1 cellular context compared by ENCODE assay signal in genomic region chr17:72877348-72877747, GRCh38.
TF ChIP-seq lines count a peak whose summit lies in the region.

No MANE protein-coding gene starts in this region.

TF ChIP-seq in HepG2, 621 proteins besides CTCF, POLR2A, EP300 and RAD21 (continued from another document):
- TF ChIP-seq, protein P1, sequence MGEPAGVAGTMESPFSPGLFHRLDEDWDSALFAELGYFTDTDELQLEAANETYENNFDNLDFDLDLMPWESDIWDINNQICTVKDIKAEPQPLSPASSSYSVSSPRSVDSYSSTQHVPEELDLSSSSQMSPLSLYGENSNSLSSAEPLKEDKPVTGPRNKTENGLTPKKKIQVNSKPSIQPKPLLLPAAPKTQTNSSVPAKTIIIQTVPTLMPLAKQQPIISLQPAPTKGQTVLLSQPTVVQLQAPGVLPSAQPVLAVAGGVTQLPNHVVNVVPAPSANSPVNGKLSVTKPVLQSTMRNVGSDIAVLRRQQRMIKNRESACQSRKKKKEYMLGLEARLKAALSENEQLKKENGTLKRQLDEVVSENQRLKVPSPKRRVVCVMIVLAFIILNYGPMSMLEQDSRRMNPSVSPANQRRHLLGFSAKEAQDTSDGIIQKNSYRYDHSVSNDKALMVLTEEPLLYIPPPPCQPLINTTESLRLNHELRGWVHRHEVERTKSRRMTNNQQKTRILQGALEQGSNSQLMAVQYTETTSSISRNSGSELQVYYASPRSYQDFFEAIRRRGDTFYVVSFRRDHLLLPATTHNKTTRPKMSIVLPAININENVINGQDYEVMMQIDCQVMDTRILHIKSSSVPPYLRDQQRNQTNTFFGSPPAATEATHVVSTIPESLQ (CRISPR knock-in tag; conservative IDR thresholded peaks at IDR 0.05): no peak
- peak; percentile 65 for TF ChIP-seq CEBPB (IDR thresholded peaks at IDR 0.05; ENCODE audit: borderline replicate concordance, low read depth, low read length)
- TF ChIP-seq ZBTB3 (CRISPR knock-in tag; IDR thresholded peaks at IDR 0.05; ENCODE audit: borderline replicate concordance, low read depth): no peak
- TF ChIP-seq TEAD3 (CRISPR knock-in tag; optimal IDR thresholded peaks at IDR 0.05; ENCODE audit: borderline replicate concordance): no peak
